14 cellular contexts compared by ENCODE assay signal in genomic region chr10:62934258-62934657, GRCh38.
DNase-seq lines count a peak whose midpoint lies in the region; ATAC-seq lines count a peak whose summit lies in the region.
"Had no signal": no experiment of that assay in that cellular context is flagged by ENCODE, and none has a peak within 500 bp of the region (broad histone marks: within the 10 kb centered on the region; RNA-seq: fewer than 3 reads in every experiment).

No MANE protein-coding gene starts in this region.

- ATAC-seq in HG03439 (IDR thresholded peaks at IDR 0.05; ENCODE audit: unreplicated experiment) = no peak
- ATAC-seq: activated CD8-positive, alpha-beta T cell treated with anti-CD3 and anti-CD28 coated beads, Interleukin-2, amount 10 ng/mL, durations not matched to agents 7 days and 5 days had no signal

- peak; percentile 97 for DNase-seq in COLO829 (ENCODE audit: low spot score)
- peak; percentile 79 to 81 for DNase-seq in Kasumi-1 (lab: John Stamatoyannopoulos, UW)
- DNase-seq in SK-MEL-5 (ENCODE audit: low read depth, low spot score) = peak; percentile 82
- peak; percentile 50 for DNase-seq in medulla oblongata (ENCODE audit: extremely low spot score)
- no peak for DNase-seq in HUDEP-2 (lab: John Stamatoyannopoulos, UW; ENCODE audit: unreplicated experiment in 76 of 76)
- no peak for DNase-seq in NCI-H69 (lab: John Stamatoyannopoulos, UW)
- no peak for DNase-seq in activated CD4-positive, CD25-positive, alpha-beta regulatory T cell treated with anti-CD3 and anti-CD28 coated beads, Interleukin-2, amount 50 U/mL, for 72 hours
- DNase-seq: activated CD8-positive, alpha-beta T cell treated with anti-CD3 and anti-CD28 coated beads, Interleukin-2, amount 10 ng/mL, durations not matched to agents 7 days and 5 days; BE2C; DMS153; kidney; NCI-H1694; NCI-H524 had no signal

- in situ Hi-C loops in SK-MEL-5 (cut with HindIII; ENCODE audit: low pct_unique_long_range_greater_than_20kb, low sequenced_read_pairs) = no loop called here

Comparison
In these comparisons a context has a peak if more than half of its experiments do, and no peak if none do; other contexts are left out.
1. DNase-seq: peak in COLO829 (single experiment), Kasumi-1 (2 of 2), SK-MEL-5 (single experiment) and medulla oblongata (single experiment); none in HUDEP-2 (0 of 76), NCI-H69 (single experiment) and activated CD4-positive, CD25-positive, alpha-beta regulatory T cell treated with anti-CD3 and anti-CD28 coated beads, Interleukin-2, amount 50 U/mL, for 72 hours (single experiment).